ENCODE assay signal across 1 cellular context in genomic region chr6:137811121-137811911, GRCh38.
A peak's percentile ranks its signal among the peaks of the same experiment; 100 is the strongest.
TF ChIP-seq lines count a peak whose summit lies in the region.

No MANE protein-coding gene starts in this region.

TF ChIP-seq in HepG2, 621 proteins besides CTCF, POLR2A, EP300 and RAD21 (continued from another document and continues in another):
- TF ChIP-seq PRDM4 (CRISPR knock-in tag; IDR thresholded peaks at IDR 0.05; ENCODE audit: borderline replicate concordance) (no peak), FOXK2 (IDR thresholded peaks at IDR 0.05) (no peak), FOXM1 (CRISPR knock-in tag; IDR thresholded peaks at IDR 0.05) (no peak), NPAS2 (CRISPR knock-in tag; IDR thresholded peaks at IDR 0.05; ENCODE audit: borderline replicate concordance) (no peak), NCOA5 (CRISPR knock-in tag; IDR thresholded peaks at IDR 0.05) (no peak), ATF6 (CRISPR knock-in tag; conservative IDR thresholded peaks at IDR 0.05) (no peak), ZNF576 (CRISPR knock-in tag; IDR thresholded peaks at IDR 0.05) (no peak), ARHGAP35 (CRISPR knock-in tag; IDR thresholded peaks at IDR 0.05; ENCODE audit: borderline replicate concordance) (no peak), ZNF12 (CRISPR knock-in tag; IDR thresholded peaks at IDR 0.05) (peak; percentile 88; the same call in 1 of the 2 replicates), MTA3 (CRISPR knock-in tag; IDR thresholded peaks at IDR 0.05) (no peak), RNF219 (CRISPR knock-in tag; IDR thresholded peaks at IDR 0.05) (no peak), POLR2G (IDR thresholded peaks at IDR 0.05; ENCODE audit: low read depth, low read length) (peak; percentile 82), ZNF34 (CRISPR knock-in tag; IDR thresholded peaks at IDR 0.05; ENCODE audit: borderline replicate concordance) (no peak), GTF2F1 (IDR thresholded peaks at IDR 0.05; ENCODE audit: low read length) (no peak), PLSCR1 (CRISPR knock-in tag; IDR thresholded peaks at IDR 0.05; ENCODE audit: borderline replicate concordance) (no peak), ZBTB20 (CRISPR knock-in tag; IDR thresholded peaks at IDR 0.05; ENCODE audit: borderline replicate concordance, low read depth) (no peak; the same call in 1 of the 2 replicates), TMF1 (CRISPR knock-in tag; IDR thresholded peaks at IDR 0.05; ENCODE audit: low read depth) (0 out of 2 replicates have a peak, but pooled peaks have one; percentile 11), TFDP1 (CRISPR knock-in tag; IDR thresholded peaks at IDR 0.05; ENCODE audit: borderline replicate concordance) (peak; percentile 87), ZNF558 (CRISPR knock-in tag; IDR thresholded peaks at IDR 0.05; ENCODE audit: borderline replicate concordance) (no peak), NFAT5 (CRISPR knock-in tag; IDR thresholded peaks at IDR 0.05) (no peak), SNAI1 (CRISPR knock-in tag; IDR thresholded peaks at IDR 0.05; ENCODE audit: borderline replicate concordance) (no peak), MTERF4 (CRISPR knock-in tag; IDR thresholded peaks at IDR 0.05) (no peak), ZNF484 (CRISPR knock-in tag; IDR thresholded peaks at IDR 0.05; ENCODE audit: borderline replicate concordance, low read depth) (no peak), ZNF232 (CRISPR knock-in tag; IDR thresholded peaks at IDR 0.05; ENCODE audit: borderline replicate concordance) (0 out of 2 replicates have a peak, but pooled peaks have one; percentile 9), ZFX (CRISPR knock-in tag; IDR thresholded peaks at IDR 0.05; ENCODE audit: low read depth) (peak; percentile 35; the same call in 1 of the 2 replicates), DBP (CRISPR knock-in tag; IDR thresholded peaks at IDR 0.05; ENCODE audit: not compliant biosample characterization) (no peak), TRAFD1 (CRISPR knock-in tag; IDR thresholded peaks at IDR 0.05; ENCODE audit: borderline replicate concordance) (no peak; the same call in 1 of the 2 replicates), ZNF580 (CRISPR knock-in tag; IDR thresholded peaks at IDR 0.05; ENCODE audit: borderline replicate concordance, low read depth) (no peak; the same call in 1 of the 2 replicates), MTF2 (CRISPR knock-in tag; IDR thresholded peaks at IDR 0.05; ENCODE audit: borderline replicate concordance) (no peak), PCBP1 (IDR thresholded peaks at IDR 0.05; ENCODE audit: borderline replicate concordance, low read depth, low read length) (no peak), TOE1 (CRISPR knock-in tag; IDR thresholded peaks at IDR 0.05) (peak; percentile 36; the same call in 1 of the 2 replicates), DMTF1 (CRISPR knock-in tag; IDR thresholded peaks at IDR 0.05) (no peak), SAP130 (CRISPR knock-in tag; IDR thresholded peaks at IDR 0.05; ENCODE audit: low read depth) (peak; percentile 90), ZNF335 (CRISPR knock-in tag; IDR thresholded peaks at IDR 0.05) (peak; percentile 59; the same call in 1 of the 2 replicates), RXRB (CRISPR knock-in tag; IDR thresholded peaks at IDR 0.05; ENCODE audit: borderline replicate concordance) (peak; percentile 87), AHR (CRISPR knock-in tag; IDR thresholded peaks at IDR 0.05) (0 out of 2 replicates have a peak, but pooled peaks have one; percentile 63), FOXC1 (CRISPR knock-in tag; IDR thresholded peaks at IDR 0.05; ENCODE audit: borderline replicate concordance) (no peak), ZMYM4 (CRISPR knock-in tag; IDR thresholded peaks at IDR 0.05) (peak; percentile 56; the same call in 1 of the 2 replicates)
